Comparison of ENCODE assay signal across 8 cellular contexts in genomic region chr11:61688368-61689163, GRCh38. TPM values are rescaled to one million over a fixed set of nuclear protein-coding genes. Genes with fewer than 3 reads are reported as not detected.
DNase-seq lines count a peak whose midpoint lies in the region; ATAC-seq and TF ChIP-seq lines count a peak whose summit lies in the region.

No MANE protein-coding gene starts in this region.

- 20 to 43% (median 29%) methylated on average over 18 to 19 of the region's 19 CpGs for WGBS in psoas muscle, 3 donors

- H3K9me3 ChIP-seq in RWPE2 (ENCODE audit: severe bottlenecking), result no peaks in the 10 kb centered on the region
- no peaks in the 10 kb centered on the region for H3K9me3 ChIP-seq in psoas muscle

- DNase-seq in DMS79 (lab: John Stamatoyannopoulos, UW), result peak; percentile 69
- no peak for DNase-seq in RWPE2 (ENCODE audit: low spot score)
- DNase-seq in fibroblast of the aortic adventitia (ENCODE audit: low read depth), result peak; percentile 88
- DNase-seq in psoas muscle, result peak; percentile 80 to 84
- no peak for DNase-seq in NK-92 treated with Interleukin-12 subunit alpha and Interleukin-12 subunit beta, amount 100 ng/mL, for 24 hours (lab: John Stamatoyannopoulos, UW)
- no peak for DNase-seq in activated effector memory CD4-positive, alpha-beta T cell treated with Interleukin-2 at 50 U/mL for 16 hours

- H3K27ac ChIP-seq in RWPE2 (ENCODE audit: poor library complexity, severe bottlenecking) (no peak overlapping the region), psoas muscle (peak overlapping the region; percentile 80)

- TF ChIP-seq CTCF in RWPE2 (IDR thresholded peaks at IDR 0.05; ENCODE audit: poor library complexity, severe bottlenecking) (no peak), fibroblast of the aortic adventitia (IDR thresholded peaks at IDR 0.05; ENCODE audit: insufficient read depth, low read length) (no peak), psoas muscle (IDR thresholded peaks at IDR 0.05) (no peak)

- H3K4me3 ChIP-seq in RWPE2 (ENCODE audit: severe bottlenecking) (no peak overlapping the region), fibroblast of the aortic adventitia (ENCODE audit: low read depth, low read length) (peak overlapping the region; percentile 41), psoas muscle (peak overlapping the region; percentile 49)

- ATAC-seq in RWPE2 (ENCODE audit: low read depth), result peak; percentile 80
- peak; percentile 67 to 81 (median 76) for ATAC-seq in psoas muscle
- ATAC-seq in HG03039 (IDR thresholded peaks at IDR 0.05; ENCODE audit: unreplicated experiment), result no peak
- ATAC-seq in HG02678 (IDR thresholded peaks at IDR 0.05; ENCODE audit: unreplicated experiment), result no peak

- H3K36me3 ChIP-seq in RWPE2 (ENCODE audit: low read depth) (no peaks in the 10 kb centered on the region), psoas muscle (ENCODE audit: insufficient read depth in 1 of 2, low read depth in 1 of 2) (no peaks in the 10 kb centered on the region)

- intact Hi-C loops in psoas muscle (cut with DNase I), result no loop called here

- H3K4me1 ChIP-seq in RWPE2 (ENCODE audit: insufficient read depth, poor library complexity, severe bottlenecking) (peaks cover 5% of the 10 kb centered on the region), psoas muscle (peaks cover 30% of the 10 kb centered on the region)

- H3K27me3 ChIP-seq in RWPE2 (ENCODE audit: insufficient read depth, poor library complexity, severe bottlenecking) (no peaks in the 10 kb centered on the region), psoas muscle (ENCODE audit: insufficient read depth in 3 of 3, low read length in 2 of 3) (no peaks in the 10 kb centered on the region)

RNA-seq across cellular contexts. Expression of gene DAGLA, which starts 8.4 kb away (rescaled TPM):
- total RNA-seq in fibroblast of the aortic adventitia (ENCODE audit: low replicate concordance) (1.1 and 4.2 TPM in 2 replicates), psoas muscle (1 to 10 TPM; 1.9 to 5.1 (median 3.3) TPM)
- 1 to 10 TPM in 2 of 3 donors, under 1 TPM in 1; 0.57 to 2.1 (median 1.7) TPM for polyA plus RNA-seq in psoas muscle

Comparison
In these comparisons a context has a peak if more than half of its experiments do, and no peak if none do; other contexts are left out.
1. DNase-seq: peak in DMS79 (single experiment), fibroblast of the aortic adventitia (single experiment) and psoas muscle (2 of 2); none in RWPE2 (single experiment), NK-92 treated with Interleukin-12 subunit alpha and Interleukin-12 subunit beta, amount 100 ng/mL, for 24 hours (single experiment) and activated effector memory CD4-positive, alpha-beta T cell treated with Interleukin-2 at 50 U/mL for 16 hours (single experiment).
2. ATAC-seq: peak in RWPE2 (single experiment) and psoas muscle (4 of 4); none in HG03039 (single experiment) and HG02678 (single experiment).